In the genomic region with DNA sequence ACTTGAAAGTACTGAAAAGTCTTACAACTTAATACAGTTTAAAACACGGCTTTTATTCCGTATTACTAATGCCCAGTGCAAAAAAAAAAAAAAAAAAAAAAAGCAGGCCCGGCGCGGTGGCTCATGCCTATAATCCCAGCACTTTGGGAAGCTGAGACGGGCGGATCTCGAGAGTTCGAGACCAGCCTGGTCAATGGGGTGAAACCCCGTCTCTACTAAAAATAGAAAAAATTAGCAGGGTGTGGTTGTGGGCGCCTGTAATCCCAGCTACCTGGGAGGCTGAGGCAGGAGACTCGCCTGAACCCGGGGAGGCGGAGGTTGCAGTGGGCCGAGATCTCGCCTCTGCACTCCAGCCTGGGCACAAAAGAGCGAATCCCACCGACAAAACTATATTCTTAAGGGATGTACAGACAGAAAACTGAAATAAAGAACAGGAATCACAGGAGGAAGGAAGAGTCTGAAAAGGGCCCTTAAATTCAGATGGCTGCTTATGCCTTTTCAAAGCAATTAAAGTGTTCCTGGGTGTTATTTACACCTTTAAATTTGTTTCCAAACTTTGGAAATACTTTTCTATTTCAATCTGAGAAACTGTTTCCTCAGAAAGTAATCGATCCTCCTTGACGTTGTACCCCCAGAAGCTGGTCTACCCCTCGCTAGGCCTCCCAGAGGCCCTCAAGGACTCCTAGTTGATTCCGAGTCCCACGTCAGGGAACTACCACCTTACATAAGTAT, we compare ENCODE assay signal across 8 cellular contexts. TPM values are rescaled to one million over a fixed set of nuclear protein-coding genes. Genes with fewer than 3 reads are reported as not detected.
DNase-seq lines count a peak whose midpoint lies in the region; ATAC-seq and TF ChIP-seq lines count a peak whose summit lies in the region.

No MANE protein-coding gene starts in this region.

- peaks cover 9% of the 10 kb centered on the region for H3K36me3 ChIP-seq in osteoblast (ENCODE audit: insufficient read depth, low read length)

- H3K4me3 Mint-ChIP-seq in activated CD4-positive, alpha-beta T cell treated with anti-CD3 and anti-CD28 coated beads, Interleukin-2, amount 10 ng/mL, durations not matched to agents 24 days and 14 days = peak overlapping the region; percentile 99

- peaks cover 40% of the 10 kb centered on the region for H3K4me1 ChIP-seq in osteoblast (ENCODE audit: insufficient read depth, low read length)

- TF ChIP-seq CTCF in osteoblast (IDR thresholded peaks at IDR 0.05; ENCODE audit: extremely low read depth, low read depth, low read length) = no peak

- H3K79me2 ChIP-seq in osteoblast (ENCODE audit: insufficient read depth, low read length) = peaks cover 95% of the 10 kb centered on the region

- no peak overlapping the region for H2AFZ ChIP-seq in osteoblast (ENCODE audit: low read length)

- H3K27ac ChIP-seq in epithelial cell of prostate (peak overlapping the region; percentile 99), osteoblast (ENCODE audit: low read depth, low read length) (peak overlapping the region; percentile 100)

- H3K9me3 Mint-ChIP-seq in activated CD4-positive, alpha-beta T cell treated with anti-CD3 and anti-CD28 coated beads, Interleukin-2, amount 10 ng/mL, durations not matched to agents 24 days and 14 days = no peaks in the 10 kb centered on the region

- peak overlapping the region; percentile 94 for H3K4me3 ChIP-seq in osteoblast (ENCODE audit: insufficient read depth, low read length)

- intact Hi-C loops in activated CD4-positive, alpha-beta T cell treated with anti-CD3 and anti-CD28 coated beads, Interleukin-2, amount 10 ng/mL, durations not matched to agents 24 days and 14 days (cut with micrococcal nuclease) = loop anchor here (1.0 to 10.0 kb wide), 6 partner anchors 28 to 1667 kb away; partner anchors contain the start of genes DNAJC2, PSMC2 and RINT1

- H3K9me3 ChIP-seq in osteoblast (ENCODE audit: low read depth, low read length) = no peaks in the 10 kb centered on the region

- peaks cover 31% of the 10 kb centered on the region for H4K20me1 ChIP-seq in osteoblast (ENCODE audit: insufficient read depth, low read length)

- H3K27me3 Mint-ChIP-seq in activated CD4-positive, alpha-beta T cell treated with anti-CD3 and anti-CD28 coated beads, Interleukin-2, amount 10 ng/mL, durations not matched to agents 24 days and 14 days = peaks cover 2% of the 10 kb centered on the region

- peak overlapping the region; percentile 97 for H3K4me2 ChIP-seq in osteoblast (ENCODE audit: insufficient read depth, low read length)

- no peak for ATAC-seq in HG03175 (IDR thresholded peaks at IDR 0.05; ENCODE audit: unreplicated experiment)
- ATAC-seq in HG02870 (IDR thresholded peaks at IDR 0.05; ENCODE audit: unreplicated experiment) = no peak

- H3K27me3 ChIP-seq in osteoblast (ENCODE audit: insufficient read depth, low read length) = no peaks in the 10 kb centered on the region

- H3K27ac Mint-ChIP-seq in activated CD4-positive, alpha-beta T cell treated with anti-CD3 and anti-CD28 coated beads, Interleukin-2, amount 10 ng/mL, durations not matched to agents 24 days and 14 days = peak overlapping the region; percentile 100

- H3K36me3 Mint-ChIP-seq in activated CD4-positive, alpha-beta T cell treated with anti-CD3 and anti-CD28 coated beads, Interleukin-2, amount 10 ng/mL, durations not matched to agents 24 days and 14 days (ENCODE audit: low read depth) = peaks cover 72% of the 10 kb centered on the region

- H3K4me1 Mint-ChIP-seq in activated CD4-positive, alpha-beta T cell treated with anti-CD3 and anti-CD28 coated beads, Interleukin-2, amount 10 ng/mL, durations not matched to agents 24 days and 14 days = peaks cover 41% of the 10 kb centered on the region

- peak; percentile 36 for DNase-seq in HT1080 (ENCODE audit: low read depth)
- DNase-seq in activated CD4-positive, alpha-beta T cell treated with anti-CD3 and anti-CD28 coated beads, Interleukin-2, amount 10 ng/mL, durations not matched to agents 24 days and 14 days = peak; percentile 81
- no peak for DNase-seq in epithelial cell of prostate (ENCODE audit: low read depth, low spot score)
- DNase-seq in osteoblast (ENCODE audit: insufficient read length, low spot score, missing footprints) = peak; percentile 70
- no peak for DNase-seq in Kasumi-1 (lab: John Stamatoyannopoulos, UW)
- DNase-seq in SKM-1 (lab: John Stamatoyannopoulos, UW; ENCODE audit: unreplicated experiment) = no peak

RNA-seq across cellular contexts. Expression of gene KMT2E, which starts 2.1 kb away (rescaled TPM):
- total RNA-seq in HT1080 (2014; rRNA removed; shearing (Covaris generic)) = 16.6 and 23.3 TPM in 2 replicates
- 9.3 and 12.6 TPM in 2 replicates for polyA plus RNA-seq in HT1080 (2015; cell fraction: cytosol; rRNA removed)
- polyA plus RNA-seq in HT1080 (2015; cell fraction: nucleus; rRNA removed) = 23.5 and 24.2 TPM in 2 replicates
- total RNA-seq in activated CD4-positive, alpha-beta T cell treated with anti-CD3 and anti-CD28 coated beads, Interleukin-2, amount 10 ng/mL, durations not matched to agents 24 days and 14 days = 104 and 106 TPM in 2 replicates
- total RNA-seq in osteoblast = 108 and 124 TPM in 2 replicates

Comparison
In these comparisons a context has a peak if more than half of its experiments do, and no peak if none do; other contexts are left out.
1. DNase-seq: peak in HT1080 (single experiment), activated CD4-positive, alpha-beta T cell treated with anti-CD3 and anti-CD28 coated beads, Interleukin-2, amount 10 ng/mL, durations not matched to agents 24 days and 14 days (single experiment) and osteoblast (single experiment); none in epithelial cell of prostate (single experiment), Kasumi-1 (0 of 2) and SKM-1 (single experiment).